Comparison of ENCODE assay signal across 19 cellular contexts in genomic region chr11:130475426-130476053, GRCh38. TPM values are rescaled to one million over a fixed set of nuclear protein-coding genes. Genes with fewer than 3 reads are reported as not detected.
DNase-seq lines count a peak whose midpoint lies in the region; ATAC-seq and TF ChIP-seq lines count a peak whose summit lies in the region.
"Had no signal": no experiment of that assay in that cellular context is flagged by ENCODE, and none has a peak within 500 bp of the region (broad histone marks: within the 10 kb centered on the region; RNA-seq: fewer than 3 reads in every experiment).

No MANE protein-coding gene starts in this region.

- H3K79me2 ChIP-seq in osteoblast (ENCODE audit: insufficient read depth, low read length): no peaks in the 10 kb centered on the region

- H3K4me3 Mint-ChIP-seq in endothelial cell (ENCODE audit: unreplicated experiment): peak overlapping the region; percentile 12
- H3K4me3 Mint-ChIP-seq: CD8-positive, alpha-beta T cell; HFFc6 had no signal

- H3K4me3 ChIP-seq in osteoblast (ENCODE audit: insufficient read depth, low read length) (no peak overlapping the region), left lung (no peak overlapping the region)

- no peaks in the 10 kb centered on the region for H3K9me3 ChIP-seq in osteoblast (ENCODE audit: low read depth, low read length)
- H3K9me3 ChIP-seq in left lung: no peaks in the 10 kb centered on the region
- H3K9me3 ChIP-seq: BE2C had no signal

- no peaks in the 10 kb centered on the region for H3K27me3 ChIP-seq in osteoblast (ENCODE audit: insufficient read depth, low read length)
- H3K27me3 ChIP-seq in left lung: peaks cover 0 to 7% of the 10 kb centered on the region in 2 donors
- H3K27me3 ChIP-seq: BE2C had no signal

- H4K20me1 ChIP-seq in osteoblast (ENCODE audit: insufficient read depth, low read length): no peaks in the 10 kb centered on the region

- H3K27ac ChIP-seq in osteoblast (ENCODE audit: low read depth, low read length) (no peak overlapping the region), left lung (no peak overlapping the region)
- H3K27ac ChIP-seq: KMS-11, RWPE1 had no signal

- H3K4me1 Mint-ChIP-seq in endothelial cell (ENCODE audit: unreplicated experiment): peaks cover 12% of the 10 kb centered on the region

- TF ChIP-seq CTCF in GM13976 (IDR thresholded peaks at IDR 0.05; ENCODE audit: borderline replicate concordance, control extremely low read depth, extremely low read depth, insufficient read depth, missing control alignments): no peak
- TF ChIP-seq CTCF in endothelial cell (IDR thresholded peaks at IDR 0.05; ENCODE audit: unreplicated experiment): no peak
- TF ChIP-seq CTCF in osteoblast (IDR thresholded peaks at IDR 0.05; ENCODE audit: extremely low read depth, low read depth, low read length): no peak
- no peak for TF ChIP-seq CTCF in left lung (IDR thresholded peaks at IDR 0.05)

- ATAC-seq in GM19328 (IDR thresholded peaks at IDR 0.05; ENCODE audit: unreplicated experiment): no peak
- ATAC-seq in left lung: no peak
- ATAC-seq: CD8-positive, alpha-beta T cell had no signal

- no peak overlapping the region for H2AFZ ChIP-seq in osteoblast (ENCODE audit: low read length)

- no peaks in the 10 kb centered on the region for H3K9me3 Mint-ChIP-seq in endothelial cell (ENCODE audit: unreplicated experiment)
- H3K9me3 Mint-ChIP-seq: CD8-positive, alpha-beta T cell; HFFc6 had no signal

- H3K27me3 Mint-ChIP-seq in endothelial cell (ENCODE audit: unreplicated experiment): peaks cover 9% of the 10 kb centered on the region

- H3K27ac Mint-ChIP-seq in endothelial cell (ENCODE audit: unreplicated experiment): no peak overlapping the region
- H3K27ac Mint-ChIP-seq: CD8-positive, alpha-beta T cell; HFFc6 had no signal

- H3K4me1 ChIP-seq in osteoblast (ENCODE audit: insufficient read depth, low read length): peaks cover 40% of the 10 kb centered on the region
- peaks cover 2 to 6% of the 10 kb centered on the region in 2 donors for H3K4me1 ChIP-seq in left lung

- in situ Hi-C loops in GM13976 (cut with MboI; ENCODE audit: low sequenced_read_pairs, unreplicated experiment): no loop called here

- H3K36me3 ChIP-seq in osteoblast (ENCODE audit: insufficient read depth, low read length): no peaks in the 10 kb centered on the region
- H3K36me3 ChIP-seq in left lung: peaks cover 0 to 12% of the 10 kb centered on the region in 2 donors
- H3K36me3 ChIP-seq: BE2C had no signal

- H3K4me2 ChIP-seq in osteoblast (ENCODE audit: insufficient read depth, low read length): no peak overlapping the region
- H3K4me2 ChIP-seq: KMS-11 had no signal

- intact Hi-C loops in left lung (cut with DNase I): no loop called here

- H3K36me3 Mint-ChIP-seq in endothelial cell (ENCODE audit: low read depth, unreplicated experiment): peaks cover 4% of the 10 kb centered on the region
- H3K36me3 Mint-ChIP-seq: CD8-positive, alpha-beta T cell had no signal

- DNase-seq in AG20443 (ENCODE audit: low spot score) (peak; percentile 12), GM13976 (ENCODE audit: low spot score) (peak; percentile 20), endothelial cell (ENCODE audit: low spot score) (no peak), osteoblast (ENCODE audit: insufficient read length, low spot score, missing footprints) (peak; percentile 95), left lung (no peak), SIG-M5 (lab: John Stamatoyannopoulos, UW) (no peak)
- DNase-seq: BE2C; DND-41; GDM1; HFFc6; NCI-H1105 treated with DMSO at 0.1 percent for 48 hours; NCI-H187; NCI-H69; NK-92 treated with Interleukin-12 subunit alpha and Interleukin-12 subunit beta, amount 100 ng/mL, for 24 hours; OCI-M1 had no signal

RNA-seq across cellular contexts. Expression of gene ADAMTS15, which starts 27.1 kb away (rescaled TPM):
- total RNA-seq in endothelial cell (ENCODE audit: unreplicated experiment): 4.9 TPM
- total RNA-seq in osteoblast: 2.1 and 4.3 TPM in 2 replicates
- 10 to 100 TPM; 11.8 to 13.5 TPM for total RNA-seq in left lung
- total RNA-seq: CD8-positive, alpha-beta T cell had no signal

RNA-seq across cellular contexts. Expression of gene ADAMTS8, which starts 47.1 kb away (rescaled TPM):
- total RNA-seq in endothelial cell (ENCODE audit: unreplicated experiment) (0.31 TPM), osteoblast (under 0.01 TPM in 1 of 2 replicates, not detected in the other), left lung (10 to 100 TPM in 1 of 2 donors, 1 to 10 TPM in 1; 1.2 to 48.5 TPM)
- total RNA-seq: CD8-positive, alpha-beta T cell; HFFc6 had no signal

Comparison
In these comparisons a context has a peak if more than half of its experiments do, and no peak if none do; other contexts are left out.
1. DNase-seq: peak in AG20443 (single experiment), GM13976 (single experiment) and osteoblast (single experiment); none in endothelial cell (single experiment), left lung (0 of 2) and SIG-M5 (single experiment).